Comparison of ENCODE assay signal across 30 cellular contexts in genomic region chr2:128134573-128134972, GRCh38.
"Had no signal": no experiment of that assay in that cellular context is flagged by ENCODE, and none has a peak within 500 bp of the region (broad histone marks: within the 10 kb centered on the region; RNA-seq: fewer than 3 reads in every experiment).

No MANE protein-coding gene starts in this region.

- H3K9me3 Mint-ChIP-seq: activated CD4-positive, alpha-beta memory T cell treated with anti-CD3 and anti-CD28 coated beads, Interleukin-2, amount 10 ng/mL, durations not matched to agents 7 days and 5 days; activated CD4-positive, alpha-beta T cell treated with anti-CD3 and anti-CD28 coated beads, Interleukin-2, amount 10 ng/mL, durations not matched to agents 24 days and 14 days; effector memory CD8-positive, alpha-beta T cell; immature natural killer cell; natural killer cell; stimulated activated naive CD8-positive, alpha-beta T cell treated with anti-CD3 and anti-CD28 coated beads, Interleukin-15, Interleukin-2, amounts not matched to agents 100 ng/mL and 50 ng/mL, for 24 hours; type B pancreatic cell had no signal

- H3K27me3 ChIP-seq: brain microvascular endothelial cell, left lung, right lobe of liver, SJCRH30, uterus had no signal

- H3K27ac Mint-ChIP-seq: activated CD4-positive, alpha-beta memory T cell treated with anti-CD3 and anti-CD28 coated beads, Interleukin-2, amount 10 ng/mL, durations not matched to agents 7 days and 5 days; activated CD4-positive, alpha-beta T cell treated with anti-CD3 and anti-CD28 coated beads, Interleukin-2, amount 10 ng/mL, durations not matched to agents 24 days and 14 days; activated CD8-positive, alpha-beta memory T cell treated with anti-CD3 and anti-CD28 coated beads, Interleukin-2, amount 10 ng/mL, durations not matched to agents 7 days and 5 days; effector memory CD8-positive, alpha-beta T cell; natural killer cell; stimulated activated naive CD8-positive, alpha-beta T cell treated with anti-CD3 and anti-CD28 coated beads, Interleukin-15, Interleukin-2, amounts not matched to agents 100 ng/mL and 50 ng/mL, for 24 hours; type B pancreatic cell had no signal

- H3K27me3 Mint-ChIP-seq: activated CD4-positive, alpha-beta memory T cell treated with anti-CD3 and anti-CD28 coated beads, Interleukin-2, amount 10 ng/mL, durations not matched to agents 7 days and 5 days; activated CD4-positive, alpha-beta T cell treated with anti-CD3 and anti-CD28 coated beads, Interleukin-2, amount 10 ng/mL, durations not matched to agents 24 days and 14 days; activated CD8-positive, alpha-beta memory T cell treated with anti-CD3 and anti-CD28 coated beads, Interleukin-2, amount 10 ng/mL, durations not matched to agents 7 days and 5 days; effector memory CD8-positive, alpha-beta T cell; stimulated activated naive CD8-positive, alpha-beta T cell treated with anti-CD3 and anti-CD28 coated beads, Interleukin-15, Interleukin-2, amounts not matched to agents 100 ng/mL and 50 ng/mL, for 24 hours; T-helper 17 cell; type B pancreatic cell had no signal

- H3K36me3 ChIP-seq: uterus had no signal

- H3K4me3 ChIP-seq: left lung, lower lobe of right lung, right lobe of liver, SJCRH30, uterus had no signal

- H3K9me3 ChIP-seq: left lung, lower lobe of right lung, right lobe of liver, SJCRH30, uterus had no signal

- DNase-seq: activated CD4-positive, alpha-beta memory T cell treated with anti-CD3 and anti-CD28 coated beads, Interleukin-2, amount 10 ng/mL, durations not matched to agents 7 days and 5 days; activated CD4-positive, alpha-beta T cell treated with anti-CD3 and anti-CD28 coated beads, Interleukin-2, amount 10 ng/mL, durations not matched to agents 24 days and 14 days; activated CD8-positive, alpha-beta memory T cell treated with anti-CD3 and anti-CD28 coated beads, Interleukin-2, amount 10 ng/mL, durations not matched to agents 7 days and 5 days; activated effector memory CD4-positive, alpha-beta T cell treated with Interleukin-2 at 50 U/mL for 16 hours; activated naive CD4-positive, alpha-beta T cell treated with Interleukin-2 at 50 U/mL for 16 hours; brain microvascular endothelial cell; cortex of kidney; effector memory CD8-positive, alpha-beta T cell; foreskin fibroblast; head of caudate nucleus; hippocampal formation; immature natural killer cell; kidney glomerular epithelial cell; left lung; lower lobe of right lung; mesenchymal stem cell; natural killer cell; posterior cingulate gyrus; right lobe of liver; SJCRH30; stimulated activated CD4-positive, alpha-beta T cell treated with anti-CD3 and anti-CD28 coated beads, Interleukin-2, amount 100 ng/mL, for 48 hours; substantia nigra; T-helper 17 cell; T1000; uterus; WERI-Rb-1 had no signal

- H3K27ac ChIP-seq: brain microvascular endothelial cell, left lung, lower lobe of right lung, right lobe of liver, SJCRH30, uterus, WERI-Rb-1 had no signal

- H3K4me1 Mint-ChIP-seq: activated CD4-positive, alpha-beta memory T cell treated with anti-CD3 and anti-CD28 coated beads, Interleukin-2, amount 10 ng/mL, durations not matched to agents 7 days and 5 days; activated CD4-positive, alpha-beta T cell treated with anti-CD3 and anti-CD28 coated beads, Interleukin-2, amount 10 ng/mL, durations not matched to agents 24 days and 14 days; activated CD8-positive, alpha-beta memory T cell treated with anti-CD3 and anti-CD28 coated beads, Interleukin-2, amount 10 ng/mL, durations not matched to agents 7 days and 5 days; immature natural killer cell; T-helper 17 cell had no signal

- ATAC-seq: activated CD4-positive, CD25-positive, alpha-beta regulatory T cell treated with anti-CD3 and anti-CD28 coated beads, Interleukin-2, amount 50 U/mL, for 24 hours; activated CD8-positive, alpha-beta memory T cell treated with anti-CD3 and anti-CD28 coated beads, Interleukin-2, amount 10 ng/mL, durations not matched to agents 7 days and 5 days; effector memory CD8-positive, alpha-beta T cell; left lung; lower lobe of right lung; natural killer cell; right lobe of liver; SK-N-SH treated with all-trans-retinoic acid at 6 μM for 48 hours; T-helper 17 cell had no signal

- H3K4me3 Mint-ChIP-seq: activated CD4-positive, alpha-beta memory T cell treated with anti-CD3 and anti-CD28 coated beads, Interleukin-2, amount 10 ng/mL, durations not matched to agents 7 days and 5 days; activated CD4-positive, alpha-beta T cell treated with anti-CD3 and anti-CD28 coated beads, Interleukin-2, amount 10 ng/mL, durations not matched to agents 24 days and 14 days; activated CD8-positive, alpha-beta memory T cell treated with anti-CD3 and anti-CD28 coated beads, Interleukin-2, amount 10 ng/mL, durations not matched to agents 7 days and 5 days; effector memory CD8-positive, alpha-beta T cell; immature natural killer cell; natural killer cell; stimulated activated naive CD8-positive, alpha-beta T cell treated with anti-CD3 and anti-CD28 coated beads, Interleukin-15, Interleukin-2, amounts not matched to agents 100 ng/mL and 50 ng/mL, for 24 hours; T-helper 17 cell; type B pancreatic cell had no signal

- H3K4me1 ChIP-seq: left lung, lower lobe of right lung, right lobe of liver, SJCRH30, uterus had no signal
